Comparison of ENCODE assay signal across 16 cellular contexts in genomic region chr15:33135355-33135781, GRCh38. TPM values are rescaled to one million over a fixed set of nuclear protein-coding genes. Genes with fewer than 3 reads are reported as not detected.
DNase-seq lines count a peak whose midpoint lies in the region; TF ChIP-seq lines count a peak whose summit lies in the region.
"Had no signal": no experiment of that assay in that cellular context is flagged by ENCODE, and none has a peak within 500 bp of the region (broad histone marks: within the 10 kb centered on the region; RNA-seq: fewer than 3 reads in every experiment).

No MANE protein-coding gene starts in this region.

- H2AFZ ChIP-seq in SK-N-SH (ENCODE audit: low read depth), result peak overlapping the region; percentile 19; the same call in 1 of the 2 replicates
- peak overlapping the region; percentile 47 for H2AFZ ChIP-seq in fibroblast of lung (ENCODE audit: low read length)

- H3K4me2 ChIP-seq in SK-N-SH (0 out of 2 replicates have a peak overlapping the region, but pooled peaks have one; percentile 0), fibroblast of lung (ENCODE audit: extremely low read depth, insufficient read depth, low read length) (no peak overlapping the region)

- H3K9me3 ChIP-seq in SK-N-SH, result no peaks in the 10 kb centered on the region
- H3K9me3 ChIP-seq in fibroblast of lung (ENCODE audit: control insufficient read depth, insufficient read depth, low read depth, low read length), result no peaks in the 10 kb centered on the region
- H3K9me3 ChIP-seq in testis, result no peaks in the 10 kb centered on the region
- H3K9me3 ChIP-seq: HAP-1, stomach had no signal

- CTCF ChIA-PET in SK-N-SH (lab: Yijun Ruan, JAX), result interaction anchor here (1.0 to 5.3 kb wide), 3 partner anchors 8 to 114 kb away, joined by 3 to 42 read pairs (median 5); no protein-coding TSS in a partner anchor

- no peak overlapping the region; the same call in 1 of the 2 replicates for H3K9ac ChIP-seq in SK-N-SH
- no peak overlapping the region for H3K9ac ChIP-seq in fibroblast of lung (ENCODE audit: insufficient read depth, low read length)

- TF ChIP-seq RAD21 in SK-N-SH (IDR thresholded peaks at IDR 0.05; ENCODE audit: low read length), result no peak

- no peak for TF ChIP-seq EP300 in SK-N-SH (IDR thresholded peaks at IDR 0.05; ENCODE audit: borderline replicate concordance in 1 of 2, low read depth in 1 of 2, low read length in 1 of 2)

- peaks cover 8% of the 10 kb centered on the region; the same call in 1 of the 2 replicates for H4K20me1 ChIP-seq in SK-N-SH (ENCODE audit: insufficient read depth)
- no peaks in the 10 kb centered on the region for H4K20me1 ChIP-seq in fibroblast of lung (ENCODE audit: control insufficient read depth, extremely low read depth, insufficient read depth, low read length)

- peak overlapping the region; percentile 68 to 76 for H3K27ac ChIP-seq in SK-N-SH (ENCODE audit: low read depth in 2 of 2, low read length in 1 of 2)
- H3K27ac ChIP-seq in fibroblast of lung (ENCODE audit: insufficient read depth, low read length), result no peak overlapping the region
- H3K27ac ChIP-seq in testis, result no peak overlapping the region
- H3K27ac ChIP-seq: SK-N-MC, stomach had no signal

- H3K79me2 ChIP-seq in SK-N-SH (ENCODE audit: insufficient read depth) (peaks cover 100% of the 10 kb centered on the region), fibroblast of lung (ENCODE audit: control insufficient read depth, insufficient read depth, low read length) (no peaks in the 10 kb centered on the region)

- H3K4me1 ChIP-seq in SK-N-SH (ENCODE audit: control insufficient read depth in 1 of 2, insufficient read depth in 2 of 2, low read depth in 1 of 2, low read length in 1 of 2), result peaks cover 22 to 42% of the 10 kb centered on the region in 2 experiments
- peaks cover 14% of the 10 kb centered on the region for H3K4me1 ChIP-seq in fibroblast of lung (ENCODE audit: control insufficient read depth, extremely low read depth, insufficient read depth, low read length)
- H3K4me1 ChIP-seq in testis, result peaks cover 4% of the 10 kb centered on the region
- H3K4me1 ChIP-seq: HAP-1, stomach had no signal

- peaks cover 0 to 32% of the 10 kb centered on the region in 2 experiments for H3K36me3 ChIP-seq in SK-N-SH (replicated peaks in 1 of 2; ENCODE audit: control insufficient read depth in 1 of 2, insufficient read depth in 2 of 2, low read length in 1 of 2)
- no peaks in the 10 kb centered on the region for H3K36me3 ChIP-seq in fibroblast of lung (ENCODE audit: control insufficient read depth, insufficient read depth, low read length)
- no peaks in the 10 kb centered on the region for H3K36me3 ChIP-seq in testis (ENCODE audit: low read depth, missing control alignments)
- H3K36me3 ChIP-seq: HAP-1, stomach had no signal

- H3K9me2 ChIP-seq in SK-N-SH, result no peaks in the 10 kb centered on the region

- intact Hi-C loops in testis (cut with DNase I; ENCODE audit: low total_unique reads), result no loop called here

- WGBS in SK-N-SH (ENCODE audit: low lambda C conversion rate), result 40% methylated on average over 5 of the region's 5 CpGs
- 35 to 41% methylated on average over 5 of the region's 5 CpGs for WGBS in testis, 2 donors

- H3K4me3 ChIP-seq in SK-N-SH (ENCODE audit: low read depth in 2 of 2, low read length in 1 of 2), result no peak overlapping the region
- H3K4me3 ChIP-seq in fibroblast of lung (replicated peaks in 1 of 4; ENCODE audit: control extremely low read depth in 1 of 4, insufficient read depth in 1 of 4, low read depth in 3 of 4, low read length in 4 of 4), result no peak overlapping the region
- H3K4me3 ChIP-seq in testis, result no peak overlapping the region
- H3K4me3 ChIP-seq: GM12878, HAP-1, SK-N-MC, stomach had no signal

- H3K27me3 ChIP-seq in SK-N-SH (ENCODE audit: insufficient read depth) (no peaks in the 10 kb centered on the region), fibroblast of lung (ENCODE audit: control insufficient read depth, insufficient read depth, low read length) (no peaks in the 10 kb centered on the region), testis (no peaks in the 10 kb centered on the region)
- H3K27me3 ChIP-seq: stomach had no signal

- no peak for TF ChIP-seq POLR2A in testis (IDR thresholded peaks at IDR 0.05)

- POLR2A ChIA-PET in SK-N-SH (lab: Yijun Ruan, JAX), result no interaction called here

- TF ChIP-seq CTCF in SK-N-SH (IDR thresholded peaks at IDR 0.05), result no peak
- TF ChIP-seq CTCF in fibroblast of lung (conservative IDR thresholded peaks at IDR 0.05 in 1 of 2, IDR thresholded peaks at IDR 0.05 in 1 of 2; ENCODE audit: low read depth in 1 of 2, low read length in 2 of 2), result no peak
- no peak for TF ChIP-seq CTCF in testis (IDR thresholded peaks at IDR 0.05)

- DNase-seq in SK-N-SH, result no peak
- peak in 1 of 2 donors; percentile 32 for DNase-seq in fibroblast of lung (ENCODE audit: low read depth in 2 of 2)
- DNase-seq in medulla oblongata (ENCODE audit: extremely low spot score), result peak; percentile 51
- peak; percentile 18 for DNase-seq in testis
- DNase-seq in NCI-H1048 (lab: John Stamatoyannopoulos, UW), result no peak
- no peak for DNase-seq in NCI-H2196 treated with DMSO at 0.1 percent for 48 hours (lab: John Stamatoyannopoulos, UW; ENCODE audit: unreplicated experiment)
- no peak for DNase-seq in SW 1271 (lab: John Stamatoyannopoulos, UW)
- DNase-seq in cerebellum (ENCODE audit: low spot score), result no peak
- DNase-seq: activated effector memory CD4-positive, alpha-beta T cell treated with Interleukin-2 at 50 U/mL for 16 hours; CD4-positive, alpha-beta T cell; NCI-H1105; NCI-H226; stomach had no signal

- H3F3A ChIP-seq in SK-N-SH (replicated peaks; ENCODE audit: insufficient read depth), result peaks cover 35% of the 10 kb centered on the region

TF ChIP-seq in SK-N-SH, 30 proteins besides CTCF, POLR2A, EP300 and RAD21:
- peak; percentile 66 for TF ChIP-seq MAX (IDR thresholded peaks at IDR 0.05; ENCODE audit: low read depth)
- TF ChIP-seq MXI1 (IDR thresholded peaks at IDR 0.05; ENCODE audit: low read depth, low read length), result no peak
- peak; percentile 61; the same call in 1 of the 2 replicates for TF ChIP-seq TEAD4 (IDR thresholded peaks at IDR 0.05; ENCODE audit: borderline replicate concordance, insufficient read depth)
- TF ChIP-seq GATA2 (CRISPR knock-in tag; IDR thresholded peaks at IDR 0.05), result peak; percentile 69
- TF ChIP-seq FOXJ3 (CRISPR knock-in tag; IDR thresholded peaks at IDR 0.05), result no peak
- peak; percentile 70; the same call in 1 of the 2 replicates for TF ChIP-seq MEF2A (IDR thresholded peaks at IDR 0.05; ENCODE audit: borderline replicate concordance, low read depth)
- TF ChIP-seq GABPA (IDR thresholded peaks at IDR 0.05; ENCODE audit: low read depth), result no peak
- TF ChIP-seq FOSL2 (IDR thresholded peaks at IDR 0.05; ENCODE audit: borderline replicate concordance, low read depth), result no peak
- no peak for TF ChIP-seq FOXM1 (IDR thresholded peaks at IDR 0.05; ENCODE audit: low read depth)
- peak; percentile 61 for TF ChIP-seq NFIC (IDR thresholded peaks at IDR 0.05; ENCODE audit: borderline replicate concordance)
- TF ChIP-seq EZH2phosphoT487 (IDR thresholded peaks at IDR 0.05; ENCODE audit: borderline replicate concordance, low read depth), result no peak
- peak; percentile 76 for TF ChIP-seq PBX3 (IDR thresholded peaks at IDR 0.05)
- TF ChIP-seq CHD2 (IDR thresholded peaks at IDR 0.05; ENCODE audit: low read length, partially characterized antibody), result no peak
- no peak for TF ChIP-seq ZBTB33 (IDR thresholded peaks at IDR 0.05; ENCODE audit: borderline replicate concordance, low read depth)
- peak; percentile 42; the same call in 1 of the 2 replicates for TF ChIP-seq TCF12 (IDR thresholded peaks at IDR 0.05)

RNA-seq across cellular contexts. Expression of gene FMN1, which starts 59.1 kb away (rescaled TPM):
- polyA plus RNA-seq in SK-N-SH (2012; rRNA removed), result 9.1 and 10.5 TPM in 2 replicates
- polyA plus RNA-seq in SK-N-SH (2012; cell fraction: cytosol; rRNA removed), result 8.4 and 10.0 TPM in 2 replicates
- polyA plus RNA-seq in SK-N-SH (2012; cell fraction: nucleus; rRNA removed), result 23.3 and 34.7 TPM in 2 replicates
- total RNA-seq in fibroblast of lung, result 27.7 and 43.8 TPM in 2 replicates
- polyA plus RNA-seq in fibroblast of lung, result 7.5 and 12.5 TPM in 2 replicates
- polyA plus RNA-seq in fibroblast of lung (2012), result 9.7 and 10.5 TPM in 2 replicates
- 8.2 and 10.6 TPM in 2 replicates for polyA minus RNA-seq in fibroblast of lung (ENCODE audit: low replicate concordance)
- 10 to 100 TPM; 47.4 to 53.7 TPM for total RNA-seq in testis
- polyA plus RNA-seq in testis (ENCODE audit: insufficient read depth, low read depth, low replicate concordance), result 17.7 TPM
- total RNA-seq in cerebellum, result 1.8 TPM

Comparison
In these comparisons a context has a peak if more than half of its experiments do, and no peak if none do; other contexts are left out.
1. DNase-seq: peak in medulla oblongata (single experiment) and testis (single experiment); none in SK-N-SH (single experiment), NCI-H1048 (single experiment), NCI-H2196 treated with DMSO at 0.1 percent for 48 hours (single experiment), SW 1271 (0 of 2) and cerebellum (single experiment).
2. H3K27ac ChIP-seq: peak in SK-N-SH (2 of 2); none in fibroblast of lung (single experiment) and testis (0 of 2).
3. RNA of gene FMN1, which starts 59.1 kb away (total RNA-seq): 47.4 to 53.7 TPM in testis and 27.7 to 43.8 TPM in fibroblast of lung; 1.8 TPM in cerebellum (single experiment); every median in the first group is over 10 times any median in the second.